9 cellular contexts compared by ENCODE assay signal in genomic region chr14:74459289-74459946, GRCh38. TPM values are rescaled to one million over a fixed set of nuclear protein-coding genes. Genes with fewer than 3 reads are reported as not detected.
DNase-seq lines count a peak whose midpoint lies in the region; ATAC-seq and TF ChIP-seq lines count a peak whose summit lies in the region.
"Had no signal": no experiment of that assay in that cellular context is flagged by ENCODE, and none has a peak within 500 bp of the region (broad histone marks: within the 10 kb centered on the region; RNA-seq: fewer than 3 reads in every experiment).

No MANE protein-coding gene starts in this region.

- H4K12ac ChIP-seq in trophoblast cell (ENCODE audit: low read depth, low read length): no peak overlapping the region

- DNase-seq in GM12865 (ENCODE audit: low read depth): peak; percentile 42
- DNase-seq in activated CD4-positive, alpha-beta T cell treated with anti-CD3 and anti-CD28 coated beads for 36 hours: peak; percentile 55
- peak; percentile 20 to 50 for DNase-seq in trophoblast cell
- no peak for DNase-seq in G401 (ENCODE audit: low spot score)

- H3K4me2 ChIP-seq in KMS-11 (no peak overlapping the region), trophoblast cell (ENCODE audit: low read length) (no peak overlapping the region)

- H3K36me3 ChIP-seq in KMS-11 (ENCODE audit: insufficient read depth): no peaks in the 10 kb centered on the region
- no peaks in the 10 kb centered on the region for H3K36me3 ChIP-seq in trophoblast cell (ENCODE audit: control insufficient read depth in 1 of 2, insufficient read depth in 2 of 2, low read length in 2 of 2)

- H3K36me3 Mint-ChIP-seq in activated CD4-positive, alpha-beta T cell treated with anti-CD3 and anti-CD28 coated beads for 36 hours (ENCODE audit: low read depth): no peaks in the 10 kb centered on the region

- H3K9ac ChIP-seq in KMS-11: no peak overlapping the region
- no peak overlapping the region for H3K9ac ChIP-seq in trophoblast cell (ENCODE audit: low read length)

- H3K79me1 ChIP-seq in trophoblast cell (ENCODE audit: low read length): no peaks in the 10 kb centered on the region

- H3K4me3 ChIP-seq in GM12865 (ENCODE audit: low read depth, low read length) (no peak overlapping the region), KMS-11 (IDR thresholded peaks at IDR 0.05; ENCODE audit: insufficient read depth, low read depth, low read length) (no peak overlapping the region), trophoblast cell (ENCODE audit: low read depth, low read length) (no peak overlapping the region)

- POLR2A ChIA-PET in activated CD4-positive, alpha-beta T cell treated with anti-CD3 and anti-CD28 coated beads for 36 hours (lab: Charles Lee): no interaction called here

- peaks cover 8% of the 10 kb centered on the region for H3K4me1 ChIP-seq in KMS-11 (ENCODE audit: low read depth, poor library complexity, severe bottlenecking)
- no peaks in the 10 kb centered on the region for H3K4me1 ChIP-seq in trophoblast cell (ENCODE audit: control insufficient read depth in 1 of 2, insufficient read depth in 2 of 2, low read length in 2 of 2)

- peaks cover 2% of the 10 kb centered on the region for H3K9me3 Mint-ChIP-seq in activated CD4-positive, alpha-beta T cell treated with anti-CD3 and anti-CD28 coated beads for 36 hours (ENCODE audit: low read depth)
- H3K9me3 Mint-ChIP-seq: T-helper 1 cell treated with Interleukin-12 subunit alpha and Interleukin-12 subunit beta and Interleukin-4 antibody, amounts not matched to agents 30 μg/mL and 1 μg/mL, for 36 hours had no signal

- no peak overlapping the region for H2AK5ac ChIP-seq in trophoblast cell (ENCODE audit: low read length)

- no peak overlapping the region for H3K27ac Mint-ChIP-seq in activated CD4-positive, alpha-beta T cell treated with anti-CD3 and anti-CD28 coated beads for 36 hours
- H3K27ac Mint-ChIP-seq: T-helper 1 cell treated with Interleukin-12 subunit alpha and Interleukin-12 subunit beta and Interleukin-4 antibody, amounts not matched to agents 30 μg/mL and 1 μg/mL, for 36 hours had no signal

- no peak overlapping the region for H3K4me3 Mint-ChIP-seq in activated CD4-positive, alpha-beta T cell treated with anti-CD3 and anti-CD28 coated beads for 36 hours
- H3K4me3 Mint-ChIP-seq: T-helper 1 cell treated with Interleukin-12 subunit alpha and Interleukin-12 subunit beta and Interleukin-4 antibody, amounts not matched to agents 30 μg/mL and 1 μg/mL, for 36 hours had no signal

- H3K27me3 ChIP-seq in KMS-11 (ENCODE audit: insufficient read depth, low read depth) (no peaks in the 10 kb centered on the region), trophoblast cell (ENCODE audit: insufficient read depth, low read length) (no peaks in the 10 kb centered on the region)

- H3K27ac ChIP-seq in KMS-11 (no peak overlapping the region), trophoblast cell (ENCODE audit: low read depth, low read length) (no peak overlapping the region)

- intact Hi-C loops in activated CD4-positive, alpha-beta T cell treated with anti-CD3 and anti-CD28 coated beads for 36 hours (cut with DNase I, micrococcal nuclease): no loop called here

- H2BK5ac ChIP-seq in trophoblast cell (ENCODE audit: low read depth, low read length, poor library complexity): no peak overlapping the region

- H3K23ac ChIP-seq in trophoblast cell (ENCODE audit: low read length): no peak overlapping the region

- H2AFZ ChIP-seq in KMS-11 (ENCODE audit: low read depth): no peak overlapping the region
- no peak overlapping the region for H2AFZ ChIP-seq in trophoblast cell (ENCODE audit: insufficient read depth, low read length, poor library complexity)

- no peak overlapping the region for H2BK12ac ChIP-seq in trophoblast cell (ENCODE audit: low read length)

- no peaks in the 10 kb centered on the region for H4K20me1 ChIP-seq in KMS-11 (ENCODE audit: insufficient read depth)

- peak; percentile 84 for ATAC-seq in activated CD4-positive, alpha-beta T cell treated with anti-CD3 and anti-CD28 coated beads for 36 hours
- ATAC-seq in esophagus mucosa: peak; percentile 69
- ATAC-seq in HG03095 (IDR thresholded peaks at IDR 0.05; ENCODE audit: unreplicated experiment): no peak
- ATAC-seq in GM21619 (IDR thresholded peaks at IDR 0.05; ENCODE audit: unreplicated experiment): no peak

- no peak overlapping the region for H3K18ac ChIP-seq in trophoblast cell (ENCODE audit: low read length)

- in situ Hi-C loops in G401 (cut with HindIII; ENCODE audit: low sequenced_read_pairs): no loop called here

- H4K8ac ChIP-seq in trophoblast cell (ENCODE audit: low read depth, low read length): no peak overlapping the region

- H3K14ac ChIP-seq in trophoblast cell (ENCODE audit: low read length): no peak overlapping the region

- H3K9me3 ChIP-seq in trophoblast cell (ENCODE audit: insufficient read depth, low read depth, low read length): peaks cover 2% of the 10 kb centered on the region

- H2BK120ac ChIP-seq in trophoblast cell (ENCODE audit: insufficient read depth, low read length, poor library complexity): no peak overlapping the region

- no peak overlapping the region for H3K4ac ChIP-seq in trophoblast cell (ENCODE audit: low read depth, low read length)

- no peaks in the 10 kb centered on the region for H3K4me1 Mint-ChIP-seq in activated CD4-positive, alpha-beta T cell treated with anti-CD3 and anti-CD28 coated beads for 36 hours

- no CpG with 5 or more reads among the region's 10 CpGs for WGBS in trophoblast cell (ENCODE audit: extremely low coverage, insufficient coverage, insufficient read length)

- H3K27me3 Mint-ChIP-seq in activated CD4-positive, alpha-beta T cell treated with anti-CD3 and anti-CD28 coated beads for 36 hours: peaks cover 13% of the 10 kb centered on the region

- peak; percentile 74 for TF ChIP-seq CTCF in GM12865 (IDR thresholded peaks at IDR 0.05; ENCODE audit: insufficient read depth, low read depth, low read length, missing control alignments)
- 0 out of 2 replicates have a peak, but pooled peaks have one; percentile 21 for TF ChIP-seq CTCF in KMS-11 (conservative IDR thresholded peaks at IDR 0.05; ENCODE audit: low read depth, low read length)

- CTCF ChIA-PET in activated CD4-positive, alpha-beta T cell treated with anti-CD3 and anti-CD28 coated beads for 36 hours (lab: Charles Lee): interaction anchor here (0.6 to 1.4 kb wide), 3 partner anchors 11 to 1475 kb away, joined by 3 to 5 read pairs (median 3); no protein-coding TSS in a partner anchor

- H4K91ac ChIP-seq in trophoblast cell (ENCODE audit: low read depth, low read length): no peak overlapping the region

- H3K79me2 ChIP-seq in KMS-11 (ENCODE audit: insufficient read depth, low read depth) (no peaks in the 10 kb centered on the region), trophoblast cell (ENCODE audit: control insufficient read depth, insufficient read depth, low read length, poor library complexity) (no peaks in the 10 kb centered on the region)

RNA-seq across cellular contexts. Expression of gene SYNDIG1L, which starts 33.4 kb away (rescaled TPM):
- total RNA-seq in activated CD4-positive, alpha-beta T cell treated with anti-CD3 and anti-CD28 coated beads for 36 hours: not detected
- total RNA-seq in esophagus mucosa: not detected
- 0.34 and 0.47 TPM in 2 replicates for polyA plus RNA-seq in trophoblast cell (2013)
- not detected in 2 replicates for total RNA-seq in G401 (2014; rRNA removed; shearing (Covaris generic))

RNA-seq across cellular contexts. Expression of gene NPC2, which starts 33.7 kb away (rescaled TPM):
- 10 to 100 TPM; 27.3 to 56.9 TPM for total RNA-seq in activated CD4-positive, alpha-beta T cell treated with anti-CD3 and anti-CD28 coated beads for 36 hours
- 100 TPM for total RNA-seq in esophagus mucosa
- polyA plus RNA-seq in trophoblast cell (2013): 842 and 851 TPM in 2 replicates
- 130 and 177 TPM in 2 replicates for total RNA-seq in G401 (2014; rRNA removed; shearing (Covaris generic))

RNA-seq across cellular contexts. Expression of gene ISCA2, which starts 34.1 kb away (rescaled TPM):
- 10 to 100 TPM; 29.5 to 35.9 TPM for total RNA-seq in activated CD4-positive, alpha-beta T cell treated with anti-CD3 and anti-CD28 coated beads for 36 hours
- total RNA-seq in esophagus mucosa: 16.4 TPM
- polyA plus RNA-seq in trophoblast cell (2013): 23.9 and 25.1 TPM in 2 replicates
- 44.6 and 78.7 TPM in 2 replicates for total RNA-seq in G401 (2014; rRNA removed; shearing (Covaris generic))

Comparison
In these comparisons a context has a peak if more than half of its experiments do, and no peak if none do; other contexts are left out.
1. ATAC-seq: peak in activated CD4-positive, alpha-beta T cell treated with anti-CD3 and anti-CD28 coated beads for 36 hours (single experiment) and esophagus mucosa (single experiment); none in HG03095 (single experiment) and GM21619 (single experiment).